In genomic region chr9:136374183-136374575, GRCh38 we compare ENCODE assay signal across 14 cellular contexts. TPM values are rescaled to one million over a fixed set of nuclear protein-coding genes. Genes with fewer than 3 reads are reported as not detected.
DNase-seq lines count a peak whose midpoint lies in the region; ATAC-seq, FAIRE-seq and TF ChIP-seq lines count a peak whose summit lies in the region.
"Had no signal": no experiment of that assay in that cellular context is flagged by ENCODE, and none has a peak within 500 bp of the region (broad histone marks: within the 10 kb centered on the region; RNA-seq: fewer than 3 reads in every experiment).

No MANE protein-coding gene starts in this region.

- H3K27ac Mint-ChIP-seq in endodermal cell, result peak overlapping the region; percentile 13
- H3K27ac Mint-ChIP-seq in CD8-positive, alpha-beta memory T cell, result no peak overlapping the region

- H3K4me1 Mint-ChIP-seq in endodermal cell, result no peaks in the 10 kb centered on the region
- H3K4me1 Mint-ChIP-seq in CD8-positive, alpha-beta memory T cell, result no peaks in the 10 kb centered on the region

- POLR2A ChIA-PET in HepG2 (lab: Yijun Ruan, JAX), result interaction anchor here (1.5 to 4.0 kb wide), 3 partner anchors 11 to 35 kb away, joined by 3 to 38 read pairs (median 17); partner anchors contain the start of gene DNLZ
- POLR2A ChIA-PET in CD8-positive, alpha-beta memory T cell (lab: Charles Lee), result no interaction called here

- H3K4me3 Mint-ChIP-seq in endodermal cell, result no peak overlapping the region
- no peak overlapping the region for H3K4me3 Mint-ChIP-seq in CD8-positive, alpha-beta memory T cell

- peaks cover 22% of the 10 kb centered on the region for H3K4me1 ChIP-seq in HepG2 (ENCODE audit: insufficient read depth, low read length)
- H3K4me1 ChIP-seq in right lobe of liver, result peaks cover 0 to 28% (median 1%) of the 10 kb centered on the region in 4 donors
- no peaks in the 10 kb centered on the region for H3K4me1 ChIP-seq in endodermal cell (ENCODE audit: control insufficient read depth, insufficient read depth, low read length)
- no peaks in the 10 kb centered on the region for H3K4me1 ChIP-seq in CD8-positive, alpha-beta memory T cell (ENCODE audit: insufficient read depth, low read length)

- H3K4me2 ChIP-seq in HepG2 (ENCODE audit: low read depth, low read length), result peak overlapping the region; percentile 98

- TF ChIP-seq POLR2A in HepG2 (IDR thresholded peaks at IDR 0.05; ENCODE audit: insufficient read depth in 1 of 2, low read depth in 2 of 2, low read length in 2 of 2) (no peak), right lobe of liver (IDR thresholded peaks at IDR 0.05) (no peak)

- no peaks in the 10 kb centered on the region for H3K9me3 ChIP-seq in HepG2 (ENCODE audit: low read length)
- H3K9me3 ChIP-seq in right lobe of liver, result no peaks in the 10 kb centered on the region
- no peaks in the 10 kb centered on the region for H3K9me3 ChIP-seq in endodermal cell (ENCODE audit: control insufficient read depth, low read length)
- H3K9me3 ChIP-seq in CD8-positive, alpha-beta memory T cell (ENCODE audit: low read length), result no peaks in the 10 kb centered on the region

- no peak for DNase-seq in HepG2 (ENCODE audit: low spot score)
- DNase-seq in right lobe of liver, result no peak
- no peak for DNase-seq in endodermal cell
- no peak for DNase-seq in activated CD4-positive, CD25-positive, alpha-beta regulatory T cell (lab: John Stamatoyannopoulos, UW)
- no peak for DNase-seq in CD8-positive, alpha-beta memory T cell
- DNase-seq: DND-41, NCI-H1105, NCI-H1694, NCI-H2107, NCI-H2227 treated with DMSO at 0.1 percent for 48 hours had no signal

- intact Hi-C loops in HepG2 (cut with micrococcal nuclease; ENCODE audit: unreplicated experiment), result loop anchor here (5.0 kb wide), 1 partner anchor 37 kb away; no protein-coding TSS in a partner anchor
- intact Hi-C loops in right lobe of liver (cut with DNase I), result no loop called here

- no peaks in the 10 kb centered on the region; a peak in 1 of 5 replicates for H3K27me3 ChIP-seq in HepG2 (ENCODE audit: control insufficient read depth in 1 of 2, insufficient read depth in 2 of 2, low read length in 2 of 2)
- H3K27me3 ChIP-seq in right lobe of liver, result no peaks in the 10 kb centered on the region
- no peaks in the 10 kb centered on the region for H3K27me3 ChIP-seq in endodermal cell (ENCODE audit: control insufficient read depth, insufficient read depth, low read length, poor library complexity, severe bottlenecking)
- H3K27me3 ChIP-seq in CD8-positive, alpha-beta memory T cell (ENCODE audit: insufficient read depth, low read length, poor library complexity, severe bottlenecking), result no peaks in the 10 kb centered on the region

- peaks cover 0 to 3% of the 10 kb centered on the region in 2 experiments; a peak in 1 of 5 replicates for H3K36me3 ChIP-seq in HepG2 (replicated peaks in 1 of 2; ENCODE audit: control insufficient read depth in 1 of 2, insufficient read depth in 2 of 2, low read length in 2 of 2)
- H3K36me3 ChIP-seq in right lobe of liver, result peaks cover 0 to 3% (median under 1%) of the 10 kb centered on the region in 4 donors
- H3K36me3 ChIP-seq in endodermal cell (ENCODE audit: control insufficient read depth, insufficient read depth, low read length), result peaks cover 13% of the 10 kb centered on the region
- no peaks in the 10 kb centered on the region for H3K36me3 ChIP-seq in CD8-positive, alpha-beta memory T cell (ENCODE audit: insufficient read depth, low read length)

- no peak overlapping the region for H3K9ac ChIP-seq in HepG2 (ENCODE audit: insufficient read depth, low read depth, low read length)
- H3K9ac ChIP-seq in endodermal cell (ENCODE audit: extremely low read depth, low read length, poor library complexity, severe bottlenecking), result no peak overlapping the region

- no peak for TF ChIP-seq CTCF in HepG2 (CRISPR knock-in tag; IDR thresholded peaks at IDR 0.05)
- no peak for TF ChIP-seq CTCF in right lobe of liver (IDR thresholded peaks at IDR 0.05)
- no peak for TF ChIP-seq CTCF in endodermal cell (conservative IDR thresholded peaks at IDR 0.05)

- no peak overlapping the region for H2AFZ ChIP-seq in HepG2 (ENCODE audit: low read length)

- no peaks in the 10 kb centered on the region for H3K9me3 Mint-ChIP-seq in endodermal cell
- H3K9me3 Mint-ChIP-seq in CD8-positive, alpha-beta memory T cell, result no peaks in the 10 kb centered on the region

- no TSS peak for BruUV-seq in HepG2 (replicated peaks; lab: Mats Ljungman, UMichigan)

- FAIRE-seq in HepG2 (lab: Jason Lieb, UNC), result no peak
- FAIRE-seq: G401.6, H1 had no signal

- no CpG with 5 or more reads among the region's 14 CpGs for WGBS in HepG2 (ENCODE audit: low lambda C conversion rate)
- WGBS in right lobe of liver (ENCODE audit: insufficient coverage, low coverage, low lambda C conversion rate, missing lambda C conversion rate), result 80% methylated on average over 2 of the region's 14 CpGs
- 93 to 98% methylated on average over 10 to 14 of the region's 14 CpGs for WGBS in endodermal cell (ENCODE audit: insufficient coverage in 1 of 2, insufficient read length in 1 of 2), 2 experiments

- ATAC-seq in HepG2, result no peak
- no peak for ATAC-seq in right lobe of liver
- no peak for ATAC-seq in GM21381 (IDR thresholded peaks at IDR 0.05; ENCODE audit: unreplicated experiment)
- ATAC-seq: Panc1 had no signal

- H3K79me2 ChIP-seq in HepG2 (ENCODE audit: insufficient read depth, low read length), result no peaks in the 10 kb centered on the region

- TF ChIP-seq RAD21 in HepG2 (CRISPR knock-in tag; IDR thresholded peaks at IDR 0.05), result no peak

- CTCF ChIA-PET in HepG2 (lab: Yijun Ruan, JAX; ENCODE audit: low intra/inter-chr PET ratio, low total read pairs), result no interaction called here
- CTCF ChIA-PET in CD8-positive, alpha-beta memory T cell (lab: Charles Lee), result no interaction called here

- in situ Hi-C loops in HepG2 (cut with HindIII; ENCODE audit: extremely low pct_ligation_motif_present, low pct_unique_long_range_greater_than_20kb), result no loop called here

- TF ChIP-seq EP300 in HepG2 (IDR thresholded peaks at IDR 0.05; ENCODE audit: low read depth in 2 of 2, low read length in 2 of 2) (no peak), HepG2 (CRISPR knock-in tag; IDR thresholded peaks at IDR 0.05; ENCODE audit: borderline replicate concordance) (no peak)

- H3K4me3 ChIP-seq in HepG2 (replicated peaks in 1 of 3; ENCODE audit: insufficient read depth in 1 of 3, low read depth in 2 of 3, low read length in 3 of 3), result no peak overlapping the region
- H3K4me3 ChIP-seq in right lobe of liver, result no peak overlapping the region
- no peak overlapping the region for H3K4me3 ChIP-seq in endodermal cell (ENCODE audit: low read length)
- H3K4me3 ChIP-seq in CD8-positive, alpha-beta memory T cell (ENCODE audit: low read length), result no peak overlapping the region

- no peaks in the 10 kb centered on the region for H3K36me3 Mint-ChIP-seq in endodermal cell (ENCODE audit: low read depth)
- H3K36me3 Mint-ChIP-seq in CD8-positive, alpha-beta memory T cell, result peaks cover 0 to 4% (median 0%) of the 10 kb centered on the region in 3 donors

- H3K27me3 Mint-ChIP-seq in endodermal cell (ENCODE audit: insufficient read depth), result no peaks in the 10 kb centered on the region
- no peaks in the 10 kb centered on the region for H3K27me3 Mint-ChIP-seq in CD8-positive, alpha-beta memory T cell

- no peaks in the 10 kb centered on the region for H4K20me1 ChIP-seq in HepG2 (ENCODE audit: insufficient read depth, low read length)

- H3K27ac ChIP-seq in HepG2 (ENCODE audit: extremely low read length, insufficient read depth, low read length), result no peak overlapping the region
- H3K27ac ChIP-seq in right lobe of liver, result no peak overlapping the region
- no peak overlapping the region for H3K27ac ChIP-seq in endodermal cell (ENCODE audit: low read depth, low read length)
- H3K27ac ChIP-seq in CD8-positive, alpha-beta memory T cell (ENCODE audit: low read depth, low read length), result no peak overlapping the region

RNA-seq across cellular contexts. Expression of gene CARD9, which starts 0.7 kb away (rescaled TPM):
- total RNA-seq in HepG2 (2016; rRNA removed; fragmentation: Illumina TruSeq; extraction: Trizol) (3.6 and 7.4 TPM in 2 replicates), right lobe of liver (1 to 10 TPM in 3 of 6 experiments, under 1 TPM in 3; 0.48 to 1.6 (median 1.1) TPM), endodermal cell (1 to 10 TPM in 1 of 2 donors, under 1 TPM in 1; 0.35 to 1.5 TPM)
- 2.1 TPM in 2 replicates for total RNA-seq in HepG2 (2016; cell fraction: cytosol; rRNA removed; fragmentation: Illumina TruSeq; extraction: Trizol; ENCODE audit: low read depth)
- total RNA-seq in HepG2 (2016; cell fraction: insoluble cytoplasmic fraction; rRNA removed; fragmentation: Illumina TruSeq; extraction: Trizol), result 3.4 and 7.7 TPM in 2 replicates
- 1.7 and 2.5 TPM in 2 replicates for total RNA-seq in HepG2 (2016; cell fraction: membrane; rRNA removed; fragmentation: Illumina TruSeq; extraction: Trizol)
- 7.9 and 8.9 TPM in 2 replicates for total RNA-seq in HepG2 (2016; cell fraction: nucleus; rRNA removed; fragmentation: Illumina TruSeq; extraction: Trizol)
- polyA plus RNA-seq in HepG2 (2011; rRNA removed), result 3.3 and 7.2 TPM in 2 replicates
- polyA plus RNA-seq in HepG2 (2011; cell fraction: cytosol; rRNA removed), result 1.3 and 2.2 TPM in 2 replicates
- 51.0 and 60.5 TPM in 2 replicates for polyA plus RNA-seq in HepG2 (2011; cell fraction: nucleus; rRNA removed)
- polyA plus RNA-seq in HepG2 (2012), result 2.6 and 4.5 TPM in 2 replicates
- 0.79 and 1.0 TPM in 2 replicates for polyA plus RNA-seq in HepG2 (2016; cell fraction: cytosol; fragmentation: Illumina TruSeq; extraction: Trizol; ENCODE audit: low read depth)
- polyA plus RNA-seq in HepG2 (2016; cell fraction: insoluble cytoplasmic fraction; fragmentation: Illumina TruSeq; extraction: Trizol; ENCODE audit: low read depth), result 2.6 and 5.2 TPM in 2 replicates
- polyA plus RNA-seq in HepG2 (2016; cell fraction: membrane; fragmentation: Illumina TruSeq; extraction: Trizol; ENCODE audit: low read depth), result 0.66 and 0.74 TPM in 2 replicates
- 23.4 and 24.3 TPM in 2 replicates for polyA plus RNA-seq in HepG2 (2016; cell fraction: nucleus; fragmentation: Illumina TruSeq; extraction: Trizol; ENCODE audit: insufficient read depth, low read depth)
- polyA minus RNA-seq in HepG2 (2011; rRNA and poly(A)+ RNA removed; ENCODE audit: low replicate concordance), result 2.0 and 6.6 TPM in 2 replicates
- polyA minus RNA-seq in HepG2 (2011; cell fraction: cytosol; rRNA and poly(A)+ RNA removed), result 0.62 and 0.99 TPM in 2 replicates
- polyA minus RNA-seq in HepG2 (2011; cell fraction: nucleus; rRNA and poly(A)+ RNA removed), result 8.3 and 8.4 TPM in 2 replicates
- polyA plus RNA-seq in endodermal cell (2013, experiment 1 of 2), result 0.57 TPM
- 0.21 TPM for polyA plus RNA-seq in endodermal cell (2013, experiment 2 of 2)
- 1 to 10 TPM; 1.4 to 1.5 TPM for total RNA-seq in CD8-positive, alpha-beta memory T cell
- not detected for polyA plus RNA-seq in CD8-positive, alpha-beta memory T cell

RNA-seq across cellular contexts. Expression of gene DNLZ, which starts 10.6 kb away (rescaled TPM):
- total RNA-seq in HepG2 (2016; rRNA removed; fragmentation: Illumina TruSeq; extraction: Trizol) (5.4 and 8.0 TPM in 2 replicates), right lobe of liver (10 to 100 TPM in 3 of 6 experiments, 1 to 10 TPM in 3; 5.0 to 26.0 (median 10.4) TPM), endodermal cell (10 to 100 TPM; 12.6 to 20.1 TPM)
- total RNA-seq in HepG2 (2016; cell fraction: cytosol; rRNA removed; fragmentation: Illumina TruSeq; extraction: Trizol; ENCODE audit: low read depth), result 8.5 and 9.7 TPM in 2 replicates
- 5.7 and 10.6 TPM in 2 replicates for total RNA-seq in HepG2 (2016; cell fraction: insoluble cytoplasmic fraction; rRNA removed; fragmentation: Illumina TruSeq; extraction: Trizol)
- total RNA-seq in HepG2 (2016; cell fraction: membrane; rRNA removed; fragmentation: Illumina TruSeq; extraction: Trizol), result 8.2 and 10.5 TPM in 2 replicates
- 2.7 and 3.8 TPM in 2 replicates for total RNA-seq in HepG2 (2016; cell fraction: nucleus; rRNA removed; fragmentation: Illumina TruSeq; extraction: Trizol)
- 3.4 and 4.5 TPM in 2 replicates for polyA plus RNA-seq in HepG2 (2011; rRNA removed)
- 1.9 and 8.6 TPM in 2 replicates for polyA plus RNA-seq in HepG2 (2011; cell fraction: cytosol; rRNA removed)
- polyA plus RNA-seq in HepG2 (2011; cell fraction: nucleus; rRNA removed), result 4.9 and 10.5 TPM in 2 replicates
- 1.9 and 2.8 TPM in 2 replicates for polyA plus RNA-seq in HepG2 (2012)
- polyA plus RNA-seq in HepG2 (2016; cell fraction: cytosol; fragmentation: Illumina TruSeq; extraction: Trizol; ENCODE audit: low read depth), result 8.4 and 8.5 TPM in 2 replicates
- 4.0 and 5.1 TPM in 2 replicates for polyA plus RNA-seq in HepG2 (2016; cell fraction: insoluble cytoplasmic fraction; fragmentation: Illumina TruSeq; extraction: Trizol; ENCODE audit: low read depth)
- polyA plus RNA-seq in HepG2 (2016; cell fraction: membrane; fragmentation: Illumina TruSeq; extraction: Trizol; ENCODE audit: low read depth), result 6.4 and 6.8 TPM in 2 replicates
- 5.5 and 7.2 TPM in 2 replicates for polyA plus RNA-seq in HepG2 (2016; cell fraction: nucleus; fragmentation: Illumina TruSeq; extraction: Trizol; ENCODE audit: insufficient read depth, low read depth)
- polyA minus RNA-seq in HepG2 (2011; rRNA and poly(A)+ RNA removed; ENCODE audit: low replicate concordance), result 0.90 and 2.5 TPM in 2 replicates
- polyA minus RNA-seq in HepG2 (2011; cell fraction: cytosol; rRNA and poly(A)+ RNA removed), result 1.3 TPM in 1 of 2 replicates, not detected in the other
- polyA minus RNA-seq in HepG2 (2011; cell fraction: nucleus; rRNA and poly(A)+ RNA removed), result 2.6 and 2.8 TPM in 2 replicates
- polyA plus RNA-seq in endodermal cell (2013, experiment 1 of 2), result 10.9 TPM
- polyA plus RNA-seq in endodermal cell (2013, experiment 2 of 2), result 9.2 TPM
- 10 to 100 TPM; 40.6 to 43.0 TPM for total RNA-seq in CD8-positive, alpha-beta memory T cell
- 65.6 TPM for polyA plus RNA-seq in CD8-positive, alpha-beta memory T cell

RNA-seq across cellular contexts. Expression of gene SNAPC4, which starts 25.8 kb away (rescaled TPM):
- total RNA-seq in HepG2 (2016; rRNA removed; fragmentation: Illumina TruSeq; extraction: Trizol), result 4.3 and 6.0 TPM in 2 replicates
- 0.51 and 0.88 TPM in 2 replicates for total RNA-seq in HepG2 (2016; cell fraction: cytosol; rRNA removed; fragmentation: Illumina TruSeq; extraction: Trizol; ENCODE audit: low read depth)
- 3.9 and 6.1 TPM in 2 replicates for total RNA-seq in HepG2 (2016; cell fraction: insoluble cytoplasmic fraction; rRNA removed; fragmentation: Illumina TruSeq; extraction: Trizol)
- 1.5 TPM in 2 replicates for total RNA-seq in HepG2 (2016; cell fraction: membrane; rRNA removed; fragmentation: Illumina TruSeq; extraction: Trizol)
- total RNA-seq in HepG2 (2016; cell fraction: nucleus; rRNA removed; fragmentation: Illumina TruSeq; extraction: Trizol), result 7.0 and 9.4 TPM in 2 replicates
- 2.0 and 3.3 TPM in 2 replicates for polyA plus RNA-seq in HepG2 (2011; rRNA removed)
- polyA plus RNA-seq in HepG2 (2011; cell fraction: cytosol; rRNA removed), result 1.0 and 1.7 TPM in 2 replicates
- polyA plus RNA-seq in HepG2 (2011; cell fraction: nucleus; rRNA removed), result 20.5 and 27.4 TPM in 2 replicates
- polyA plus RNA-seq in HepG2 (2012), result 3.3 TPM in 2 replicates
- polyA plus RNA-seq in HepG2 (2016; cell fraction: cytosol; fragmentation: Illumina TruSeq; extraction: Trizol; ENCODE audit: low read depth), result 0.61 and 0.67 TPM in 2 replicates
- 3.3 and 4.8 TPM in 2 replicates for polyA plus RNA-seq in HepG2 (2016; cell fraction: insoluble cytoplasmic fraction; fragmentation: Illumina TruSeq; extraction: Trizol; ENCODE audit: low read depth)
- 1.2 and 1.3 TPM in 2 replicates for polyA plus RNA-seq in HepG2 (2016; cell fraction: membrane; fragmentation: Illumina TruSeq; extraction: Trizol; ENCODE audit: low read depth)
- 37.0 and 38.1 TPM in 2 replicates for polyA plus RNA-seq in HepG2 (2016; cell fraction: nucleus; fragmentation: Illumina TruSeq; extraction: Trizol; ENCODE audit: insufficient read depth, low read depth)
- polyA minus RNA-seq in HepG2 (2011; rRNA and poly(A)+ RNA removed; ENCODE audit: low replicate concordance), result 1.5 and 5.2 TPM in 2 replicates
- polyA minus RNA-seq in HepG2 (2011; cell fraction: cytosol; rRNA and poly(A)+ RNA removed), result 0.53 and 1.1 TPM in 2 replicates
- 6.3 and 6.8 TPM in 2 replicates for polyA minus RNA-seq in HepG2 (2011; cell fraction: nucleus; rRNA and poly(A)+ RNA removed)
- 1 to 10 TPM; 3.8 to 6.5 (median 5.4) TPM for total RNA-seq in right lobe of liver
- total RNA-seq in endodermal cell, result 10 to 100 TPM; 18.0 to 18.7 TPM
- 14.5 TPM for polyA plus RNA-seq in endodermal cell (2013, experiment 1 of 2)
- polyA plus RNA-seq in endodermal cell (2013, experiment 2 of 2), result 13.5 TPM
- total RNA-seq in CD8-positive, alpha-beta memory T cell, result 10 to 100 TPM; 22.1 to 23.6 TPM
- polyA plus RNA-seq in CD8-positive, alpha-beta memory T cell, result 2.6 TPM

RNA-seq across cellular contexts. Expression of gene ENTR1, which starts 36.2 kb away (rescaled TPM):
- total RNA-seq in HepG2 (2016; rRNA removed; fragmentation: Illumina TruSeq; extraction: Trizol), result 56.6 and 76.4 TPM in 2 replicates
- total RNA-seq in HepG2 (2016; cell fraction: cytosol; rRNA removed; fragmentation: Illumina TruSeq; extraction: Trizol; ENCODE audit: low read depth), result 47.6 and 52.6 TPM in 2 replicates
- 51.9 and 75.7 TPM in 2 replicates for total RNA-seq in HepG2 (2016; cell fraction: insoluble cytoplasmic fraction; rRNA removed; fragmentation: Illumina TruSeq; extraction: Trizol)
- 90.1 and 92.9 TPM in 2 replicates for total RNA-seq in HepG2 (2016; cell fraction: membrane; rRNA removed; fragmentation: Illumina TruSeq; extraction: Trizol)
- 59.2 and 73.6 TPM in 2 replicates for total RNA-seq in HepG2 (2016; cell fraction: nucleus; rRNA removed; fragmentation: Illumina TruSeq; extraction: Trizol)
- polyA plus RNA-seq in HepG2 (2011; rRNA removed), result 70.1 and 84.2 TPM in 2 replicates
- polyA plus RNA-seq in HepG2 (2011; cell fraction: cytosol; rRNA removed), result 35.5 and 40.6 TPM in 2 replicates
- 236 and 246 TPM in 2 replicates for polyA plus RNA-seq in HepG2 (2011; cell fraction: nucleus; rRNA removed)
- 48.1 and 65.0 TPM in 2 replicates for polyA plus RNA-seq in HepG2 (2012)
- polyA plus RNA-seq in HepG2 (2016; cell fraction: cytosol; fragmentation: Illumina TruSeq; extraction: Trizol; ENCODE audit: low read depth), result 47.0 and 48.8 TPM in 2 replicates
- polyA plus RNA-seq in HepG2 (2016; cell fraction: insoluble cytoplasmic fraction; fragmentation: Illumina TruSeq; extraction: Trizol; ENCODE audit: low read depth), result 57.5 and 58.8 TPM in 2 replicates
- polyA plus RNA-seq in HepG2 (2016; cell fraction: membrane; fragmentation: Illumina TruSeq; extraction: Trizol; ENCODE audit: low read depth), result 70.9 TPM in 2 replicates
- polyA plus RNA-seq in HepG2 (2016; cell fraction: nucleus; fragmentation: Illumina TruSeq; extraction: Trizol; ENCODE audit: insufficient read depth, low read depth), result 178 and 194 TPM in 2 replicates
- polyA minus RNA-seq in HepG2 (2011; rRNA and poly(A)+ RNA removed; ENCODE audit: low replicate concordance), result 57.8 and 122 TPM in 2 replicates
- polyA minus RNA-seq in HepG2 (2011; cell fraction: cytosol; rRNA and poly(A)+ RNA removed), result 17.6 and 22.7 TPM in 2 replicates
- 46.1 and 48.1 TPM in 2 replicates for polyA minus RNA-seq in HepG2 (2011; cell fraction: nucleus; rRNA and poly(A)+ RNA removed)
- 10 to 100 TPM; 27.9 to 53.5 (median 35.4) TPM for total RNA-seq in right lobe of liver
- 10 to 100 TPM; 76.6 to 83.1 TPM for total RNA-seq in endodermal cell
- polyA plus RNA-seq in endodermal cell (2013, experiment 1 of 2), result 62.8 TPM
- polyA plus RNA-seq in endodermal cell (2013, experiment 2 of 2), result 58.4 TPM
- 10 to 100 TPM; 52.2 to 55.5 TPM for total RNA-seq in CD8-positive, alpha-beta memory T cell
- polyA plus RNA-seq in CD8-positive, alpha-beta memory T cell, result 13.1 TPM

RNA-seq across cellular contexts. Expression of gene PMPCA, which starts 36.3 kb away (rescaled TPM):
- total RNA-seq in HepG2 (2016; rRNA removed; fragmentation: Illumina TruSeq; extraction: Trizol) (75.7 and 88.4 TPM in 2 replicates), right lobe of liver (10 to 100 TPM; 49.6 to 64.9 (median 52.8) TPM), endodermal cell (10 to 100 TPM; 82.7 to 85.4 TPM)
- 14.1 and 15.7 TPM in 2 replicates for total RNA-seq in HepG2 (2016; cell fraction: cytosol; rRNA removed; fragmentation: Illumina TruSeq; extraction: Trizol; ENCODE audit: low read depth)
- total RNA-seq in HepG2 (2016; cell fraction: insoluble cytoplasmic fraction; rRNA removed; fragmentation: Illumina TruSeq; extraction: Trizol), result 70.5 and 92.4 TPM in 2 replicates
- total RNA-seq in HepG2 (2016; cell fraction: membrane; rRNA removed; fragmentation: Illumina TruSeq; extraction: Trizol), result 21.9 and 22.0 TPM in 2 replicates
- total RNA-seq in HepG2 (2016; cell fraction: nucleus; rRNA removed; fragmentation: Illumina TruSeq; extraction: Trizol), result 58.2 and 62.3 TPM in 2 replicates
- polyA plus RNA-seq in HepG2 (2011; rRNA removed), result 70.2 and 80.2 TPM in 2 replicates
- polyA plus RNA-seq in HepG2 (2011; cell fraction: cytosol; rRNA removed), result 44.9 and 55.2 TPM in 2 replicates
- polyA plus RNA-seq in HepG2 (2011; cell fraction: nucleus; rRNA removed), result 206 and 222 TPM in 2 replicates
- 41.5 and 108 TPM in 2 replicates for polyA plus RNA-seq in HepG2 (2012)
- 10.1 and 10.7 TPM in 2 replicates for polyA plus RNA-seq in HepG2 (2016; cell fraction: cytosol; fragmentation: Illumina TruSeq; extraction: Trizol; ENCODE audit: low read depth)
- 86.9 and 90.6 TPM in 2 replicates for polyA plus RNA-seq in HepG2 (2016; cell fraction: insoluble cytoplasmic fraction; fragmentation: Illumina TruSeq; extraction: Trizol; ENCODE audit: low read depth)
- polyA plus RNA-seq in HepG2 (2016; cell fraction: membrane; fragmentation: Illumina TruSeq; extraction: Trizol; ENCODE audit: low read depth), result 13.3 and 15.7 TPM in 2 replicates
- 114 and 129 TPM in 2 replicates for polyA plus RNA-seq in HepG2 (2016; cell fraction: nucleus; fragmentation: Illumina TruSeq; extraction: Trizol; ENCODE audit: insufficient read depth, low read depth)
- polyA minus RNA-seq in HepG2 (2011; rRNA and poly(A)+ RNA removed; ENCODE audit: low replicate concordance), result 57.2 and 74.5 TPM in 2 replicates
- polyA minus RNA-seq in HepG2 (2011; cell fraction: cytosol; rRNA and poly(A)+ RNA removed), result 22.3 and 23.8 TPM in 2 replicates
- 42.0 and 54.2 TPM in 2 replicates for polyA minus RNA-seq in HepG2 (2011; cell fraction: nucleus; rRNA and poly(A)+ RNA removed)
- polyA plus RNA-seq in endodermal cell (2013, experiment 1 of 2), result 58.6 TPM
- 51.4 TPM for polyA plus RNA-seq in endodermal cell (2013, experiment 2 of 2)
- 100 to 1,000 TPM in 1 of 2 experiments, 10 to 100 TPM in 1; 96.4 to 101 TPM for total RNA-seq in CD8-positive, alpha-beta memory T cell
- 39.2 TPM for polyA plus RNA-seq in CD8-positive, alpha-beta memory T cell
